ENCODE assay signal across 8 cellular contexts in genomic region chr3:186241910-186242821, GRCh38.
DNase-seq lines count a peak whose midpoint lies in the region; ATAC-seq and TF ChIP-seq lines count a peak whose summit lies in the region.

No MANE protein-coding gene starts in this region.

- no peaks in the 10 kb centered on the region for H3K27me3 ChIP-seq in hepatocyte
- H3K27me3 ChIP-seq in sigmoid colon, result no peaks in the 10 kb centered on the region

- H3K4me3 ChIP-seq in hepatocyte (no peak overlapping the region), sigmoid colon (peak overlapping the region in 3 of 4 donors; percentile 13 to 20 (median 18))

- H3K4me1 ChIP-seq in hepatocyte (ENCODE audit: insufficient read depth) (no peaks in the 10 kb centered on the region), sigmoid colon (peaks cover 0 to 10% (median 4%) of the 10 kb centered on the region in 4 donors)

- peak; percentile 57 for ATAC-seq in HG03565 (IDR thresholded peaks at IDR 0.05; ENCODE audit: unreplicated experiment)

- TF ChIP-seq POLR2A in sigmoid colon (IDR thresholded peaks at IDR 0.05), result no peak

- no peaks in the 10 kb centered on the region for H4K20me1 ChIP-seq in hepatocyte (ENCODE audit: insufficient read depth, poor library complexity, severe bottlenecking)

- no peak for TF ChIP-seq EP300 in sigmoid colon (IDR thresholded peaks at IDR 0.05)

- no peaks in the 10 kb centered on the region for H3K79me2 ChIP-seq in hepatocyte

- WGBS in hepatocyte (ENCODE audit: low lambda C conversion rate, missing lambda C conversion rate), result 38% methylated on average over 21 of the region's 21 CpGs
- 20 to 34% methylated on average over 21 of the region's 21 CpGs for WGBS in sigmoid colon, 2 donors

- TF ChIP-seq CTCF in GM20000 (IDR thresholded peaks at IDR 0.05; ENCODE audit: extremely low read depth, missing control alignments) (peak; percentile 67), hepatocyte (IDR thresholded peaks at IDR 0.05; ENCODE audit: poor library complexity) (peak; percentile 55), sigmoid colon (IDR thresholded peaks at IDR 0.05) (peak in 1 of 4 experiments; percentile 39)

- no peak overlapping the region for H3K27ac ChIP-seq in hepatocyte
- H3K27ac ChIP-seq in sigmoid colon, result peak overlapping the region in 2 of 4 donors; percentile 18 to 58

- no peaks in the 10 kb centered on the region for H3K9me3 ChIP-seq in hepatocyte (ENCODE audit: low read depth)
- H3K9me3 ChIP-seq in sigmoid colon, result no peaks in the 10 kb centered on the region

- no peaks in the 10 kb centered on the region for H3K36me3 ChIP-seq in hepatocyte (replicated peaks; ENCODE audit: insufficient read depth, low read depth)
- H3K36me3 ChIP-seq in sigmoid colon, result peaks cover 0 to 6% (median 0%) of the 10 kb centered on the region in 4 donors

- intact Hi-C loops in sigmoid colon (cut with DNase I), result loop anchor here (2.0 kb wide), 1 partner anchor 259 kb away; no protein-coding TSS in a partner anchor

- no peak overlapping the region for H2AFZ ChIP-seq in hepatocyte

- no peaks in the 10 kb centered on the region for H3K9me2 ChIP-seq in hepatocyte (replicated peaks; ENCODE audit: insufficient read depth)

- peak overlapping the region; percentile 50 for H3K4me2 ChIP-seq in hepatocyte

- peak; percentile 83 for DNase-seq in DMS53 treated with DMSO at 0.1 percent for 48 hours (lab: John Stamatoyannopoulos, UW; ENCODE audit: unreplicated experiment)
- peak; percentile 66 for DNase-seq in GM20000 (ENCODE audit: low spot score)
- peak; percentile 97 for DNase-seq in RPMI7951 (ENCODE audit: low read depth)
- DNase-seq in amygdala (lab: John Stamatoyannopoulos, UW), result peak in 45 of 56 donors; percentile 10 to 81 (median 35)
- peak; percentile 84 for DNase-seq in hepatocyte (ENCODE audit: low spot score)
- DNase-seq in sigmoid colon, result peak; percentile 79
- DNase-seq in DMS79 treated with DMSO at 0.1 percent for 48 hours (lab: John Stamatoyannopoulos, UW), result no peak
